1 cellular context compared by ENCODE assay signal in genomic region chr19:50313812-50314536, GRCh38.
A peak's percentile ranks its signal among the peaks of the same experiment; 100 is the strongest.
TF ChIP-seq lines count a peak whose summit lies in the region.

No MANE protein-coding gene starts in this region.

TF ChIP-seq in HEK293, 187 proteins besides CTCF, POLR2A, EP300 and RAD21 (continued from another document):
- no peak for TF ChIP-seq ZNF518A (tag by site-specific recombination; conservative IDR thresholded peaks at IDR 0.05; ENCODE audit: low read depth)
- no peak for TF ChIP-seq ZNF394 (tag by site-specific recombination; IDR thresholded peaks at IDR 0.05; ENCODE audit: borderline replicate concordance)
- TF ChIP-seq ZNF274 (IDR thresholded peaks at IDR 0.05; ENCODE audit: low read length) = no peak
- TF ChIP-seq ZNF274 (tag by site-specific recombination; IDR thresholded peaks at IDR 0.05; ENCODE audit: borderline replicate concordance) = no peak
- TF ChIP-seq GLIS2 (tag by site-specific recombination; IDR thresholded peaks at IDR 0.05) = peak; percentile 37
- no peak for TF ChIP-seq ZNF488 (tag by site-specific recombination; IDR thresholded peaks at IDR 0.05)
- TF ChIP-seq ZNF175 (tag by site-specific recombination; IDR thresholded peaks at IDR 0.05) = no peak
- no peak for TF ChIP-seq REST (tag by site-specific recombination; IDR thresholded peaks at IDR 0.05)
- TF ChIP-seq ZNF580 (tag by site-specific recombination; IDR thresholded peaks at IDR 0.05) = no peak
- no peak for TF ChIP-seq ZNF768 (tag by site-specific recombination; IDR thresholded peaks at IDR 0.05)
- TF ChIP-seq ZBTB17 (tag by site-specific recombination; IDR thresholded peaks at IDR 0.05) = no peak
- no peak for TF ChIP-seq ZFHX2 (tag by site-specific recombination; conservative IDR thresholded peaks at IDR 0.05)
- TF ChIP-seq HOXD13 (CRISPR knock-in tag; IDR thresholded peaks at IDR 0.05; ENCODE audit: borderline replicate concordance) = no peak
- no peak for TF ChIP-seq ZNF660 (tag by site-specific recombination; IDR thresholded peaks at IDR 0.05)
- no peak for TF ChIP-seq ZNF221 (tag by site-specific recombination; IDR thresholded peaks at IDR 0.05; ENCODE audit: borderline replicate concordance)
- peak; percentile 51; the same call in 1 of the 2 replicates for TF ChIP-seq ZBTB48 (tag by site-specific recombination; IDR thresholded peaks at IDR 0.05)
- TF ChIP-seq ELK4 (IDR thresholded peaks at IDR 0.05; ENCODE audit: borderline replicate concordance, low read depth, low read length) = no peak
- no peak for TF ChIP-seq ZNF677 (tag by site-specific recombination; IDR thresholded peaks at IDR 0.05)
- peak; percentile 47; the same call in 1 of the 2 replicates for TF ChIP-seq SP3 (tag by site-specific recombination; IDR thresholded peaks at IDR 0.05)
- TF ChIP-seq ZNF37A (tag by site-specific recombination; IDR thresholded peaks at IDR 0.05) = no peak
- no peak for TF ChIP-seq ZNF514 (tag by site-specific recombination; IDR thresholded peaks at IDR 0.05)
- peak; percentile 19; the same call in 1 of the 2 replicates for TF ChIP-seq KLF9 (tag by site-specific recombination; IDR thresholded peaks at IDR 0.05; ENCODE audit: low read depth)
- TF ChIP-seq ZNF621 (tag by site-specific recombination; IDR thresholded peaks at IDR 0.05) = no peak
- TF ChIP-seq SP2 (tag by site-specific recombination; IDR thresholded peaks at IDR 0.05) = 0 out of 2 replicates have a peak, but pooled peaks have one; percentile 25
- TF ChIP-seq ZNF202 (tag by site-specific recombination; IDR thresholded peaks at IDR 0.05; ENCODE audit: borderline replicate concordance) = no peak
- no peak for TF ChIP-seq ZBTB44 (tag by site-specific recombination; IDR thresholded peaks at IDR 0.05)
- no peak for TF ChIP-seq PBX3 (CRISPR knock-in tag; IDR thresholded peaks at IDR 0.05)
- TF ChIP-seq GLIS1 (tag by site-specific recombination; IDR thresholded peaks at IDR 0.05) = peak; percentile 48
- no peak for TF ChIP-seq ZNF548 (tag by site-specific recombination; IDR thresholded peaks at IDR 0.05)
- TF ChIP-seq ZNF76 (tag by site-specific recombination; IDR thresholded peaks at IDR 0.05; ENCODE audit: borderline replicate concordance, low read depth) = peak; percentile 65; the same call in 1 of the 2 replicates
- no peak for TF ChIP-seq WT1 (tag by site-specific recombination; IDR thresholded peaks at IDR 0.05)
- no peak for TF ChIP-seq ZNF23 (tag by site-specific recombination; IDR thresholded peaks at IDR 0.05; ENCODE audit: borderline replicate concordance)
